9 cellular contexts compared by ENCODE assay signal in genomic region chr1:30763654-30764248, GRCh38. TPM values are rescaled to one million over a fixed set of nuclear protein-coding genes. Genes with fewer than 3 reads are reported as not detected.
DNase-seq lines count a peak whose midpoint lies in the region; ATAC-seq and TF ChIP-seq lines count a peak whose summit lies in the region.
"Had no signal": no experiment of that assay in that cellular context is flagged by ENCODE, and none has a peak within 500 bp of the region (broad histone marks: within the 10 kb centered on the region; RNA-seq: fewer than 3 reads in every experiment).

No MANE protein-coding gene starts in this region.

- H2AFZ ChIP-seq in mesenchymal stem cell (ENCODE audit: low read depth, low read length), result no peak overlapping the region

- H2BK120ac ChIP-seq in mesenchymal stem cell (ENCODE audit: low read depth, low read length), result peak overlapping the region; percentile 29

- H3K4me2 ChIP-seq in mesenchymal stem cell (ENCODE audit: low read length, poor library complexity, severe bottlenecking), result no peak overlapping the region

- H2AK5ac ChIP-seq in mesenchymal stem cell (ENCODE audit: low read length, severe bottlenecking), result no peak overlapping the region

- peak; percentile 19 for DNase-seq in NCI-H1092 (lab: John Stamatoyannopoulos, UW)
- DNase-seq in NCI-H1092 treated with DMSO at 0.1 percent for 48 hours (lab: John Stamatoyannopoulos, UW), result no peak
- peak; percentile 70 to 89 (median 82) for DNase-seq in adrenal gland
- DNase-seq in mesenchymal stem cell, result peak; percentile 85
- no peak for DNase-seq in NCI-H2227 (lab: John Stamatoyannopoulos, UW; ENCODE audit: unreplicated experiment)

- H4K91ac ChIP-seq in mesenchymal stem cell (ENCODE audit: low read length), result peak overlapping the region; percentile 34

- H3K36me3 ChIP-seq in adrenal gland (replicated peaks in 1 of 2) (no peaks in the 10 kb centered on the region), mesenchymal stem cell (ENCODE audit: control insufficient read depth in 1 of 2, insufficient read depth in 2 of 2, low read depth in 1 of 2, low read length in 2 of 2) (no peaks in the 10 kb centered on the region)

- H3K27me3 ChIP-seq in adrenal gland (no peaks in the 10 kb centered on the region), mesenchymal stem cell (ENCODE audit: control insufficient read depth in 1 of 2, insufficient read depth in 1 of 2, low read length in 2 of 2) (peaks cover 0 to 27% of the 10 kb centered on the region in 2 experiments)

- no peak for TF ChIP-seq CTCF in adrenal gland (IDR thresholded peaks at IDR 0.05)

- 56 to 91% (median 60%) methylated on average over 5 to 10 of the region's 10 CpGs for WGBS in adrenal gland, 4 donors
- whole genome bisulfite sequencing in mesenchymal stem cell, result 35% methylated on average over 10 of the region's 10 CpGs

- H3K79me1 ChIP-seq in mesenchymal stem cell (replicated peaks; ENCODE audit: low read length, poor library complexity, severe bottlenecking), result no peaks in the 10 kb centered on the region

- peak overlapping the region; percentile 29 to 31 for H2BK12ac ChIP-seq in mesenchymal stem cell (ENCODE audit: low read length in 2 of 2)

- H3K4ac ChIP-seq in mesenchymal stem cell (ENCODE audit: low read depth in 1 of 2, low read length in 2 of 2), result peak overlapping the region in 1 of 2 experiments; percentile 52

- no peak overlapping the region for H2BK5ac ChIP-seq in mesenchymal stem cell (ENCODE audit: low read depth, low read length, poor library complexity, severe bottlenecking)

- peak in 1 of 2 donors; percentile 29 for TF ChIP-seq POLR2A in adrenal gland (IDR thresholded peaks at IDR 0.05)

- intact Hi-C loops in adrenal gland (cut with DNase I), result no loop called here

- H2BK15ac ChIP-seq in mesenchymal stem cell (ENCODE audit: low read depth, poor library complexity, severe bottlenecking), result no peak overlapping the region

- H3K4me1 ChIP-seq in adrenal gland (replicated peaks in 1 of 2), result peaks cover 8 to 13% of the 10 kb centered on the region in 2 donors
- peaks cover 28% of the 10 kb centered on the region for H3K4me1 ChIP-seq in mesenchymal stem cell (ENCODE audit: control insufficient read depth, insufficient read depth, low read depth, low read length)

- H3K14ac ChIP-seq in mesenchymal stem cell (ENCODE audit: low read length in 2 of 2), result peak overlapping the region in 1 of 2 experiments; percentile 55

- H3K9me3 ChIP-seq in adrenal gland (replicated peaks in 1 of 3), result no peaks in the 10 kb centered on the region
- H3K9me3 ChIP-seq in mesenchymal stem cell (ENCODE audit: control insufficient read depth, low read length), result no peaks in the 10 kb centered on the region

- no peak overlapping the region for H3K9ac ChIP-seq in mesenchymal stem cell (ENCODE audit: low read length)

- peak overlapping the region; percentile 44 to 47 for H3K18ac ChIP-seq in mesenchymal stem cell (ENCODE audit: low read depth in 1 of 2, low read length in 2 of 2)

- H3K27ac ChIP-seq in adrenal gland, result peak overlapping the region in 3 of 5 donors; percentile 56 to 76 (median 60)
- H3K27ac ChIP-seq in mesenchymal stem cell (ENCODE audit: low read length, poor library complexity, severe bottlenecking), result peak overlapping the region; percentile 20
- peak overlapping the region; percentile 95 for H3K27ac ChIP-seq in temporal lobe (ENCODE audit: low read depth, low read length)
- H3K27ac ChIP-seq: 22Rv1 had no signal

- H3K4me3 ChIP-seq in adrenal gland (no peak overlapping the region), mesenchymal stem cell (ENCODE audit: insufficient read depth in 1 of 2, low read depth in 1 of 2, low read length in 2 of 2) (no peak overlapping the region)

- no peak for ATAC-seq in GM21423 (IDR thresholded peaks at IDR 0.05; ENCODE audit: unreplicated experiment)
- ATAC-seq in GM21526 (IDR thresholded peaks at IDR 0.05; ENCODE audit: low FRiP score, unreplicated experiment), result no peak

- H4K8ac ChIP-seq in mesenchymal stem cell (ENCODE audit: low read length), result peak overlapping the region; percentile 90

- peak overlapping the region in 1 of 2 experiments; percentile 46 for H3K23ac ChIP-seq in mesenchymal stem cell (ENCODE audit: low read length in 2 of 2)

RNA-seq across cellular contexts. Expression of gene LAPTM5, which starts 6.2 kb away (rescaled TPM):
- total RNA-seq in adrenal gland (100 to 1,000 TPM in 5 of 8 donors, 10 to 100 TPM in 3; 24.0 to 176 (median 130) TPM), temporal lobe (3.9 TPM)
- 100 to 1,000 TPM in 1 of 3 donors, 10 to 100 TPM in 2; 85.9 to 177 (median 97.1) TPM for polyA plus RNA-seq in adrenal gland
- polyA plus RNA-seq in mesenchymal stem cell (2013, experiment 1 of 2), result 0.97 TPM
- polyA plus RNA-seq in mesenchymal stem cell (2013, experiment 2 of 2), result 0.95 TPM

RNA-seq across cellular contexts. Expression of gene MATN1, which starts 40.4 kb away (rescaled TPM):
- under 1 TPM in 2 of 8 donors, not detected in 6; 0.27 to 0.55 TPM for total RNA-seq in adrenal gland
- polyA plus RNA-seq in adrenal gland, result under 1 TPM; 0.05 to 0.10 (median 0.08) TPM
- 0.03 TPM for polyA plus RNA-seq in mesenchymal stem cell (2013, experiment 1 of 2)
- polyA plus RNA-seq in mesenchymal stem cell (2013, experiment 2 of 2), result 0.04 TPM
- under 0.01 TPM for total RNA-seq in temporal lobe

Comparison
In these comparisons a context has a peak if more than half of its experiments do, and no peak if none do; other contexts are left out.
1. DNase-seq: peak in NCI-H1092 (single experiment), adrenal gland (7 of 7) and mesenchymal stem cell (single experiment); none in NCI-H1092 treated with DMSO at 0.1 percent for 48 hours (single experiment) and NCI-H2227 (single experiment).
2. H3K27ac ChIP-seq: peak in every context shown above with its lines; median percentile 95 in temporal lobe; 60 in adrenal gland; 20 in mesenchymal stem cell.